Comparison of ENCODE assay signal across 1 cellular context in genomic region chr5:80487829-80488708, GRCh38.
TF ChIP-seq lines count a peak whose summit lies in the region.

Gene FAM151B, plus strand, starts transcription at chr5:80488100. Its CDS starts 24 bp downstream, at chr5:80488124.

TF ChIP-seq in HEK293, 187 proteins besides CTCF, POLR2A, EP300 and RAD21 (continued from another document and continues in another):
- TF ChIP-seq ATF2 (tag by site-specific recombination; IDR thresholded peaks at IDR 0.05; ENCODE audit: low read depth) (no peak), ZNF830 (tag by site-specific recombination; IDR thresholded peaks at IDR 0.05; ENCODE audit: low read depth) (no peak), GLIS1 (tag by site-specific recombination; IDR thresholded peaks at IDR 0.05) (peak; percentile 82), ZNF518A (tag by site-specific recombination; conservative IDR thresholded peaks at IDR 0.05; ENCODE audit: low read depth) (peak; percentile 38; the same call in 1 of the 2 replicates), MZF1 (tag by site-specific recombination; IDR thresholded peaks at IDR 0.05; ENCODE audit: borderline replicate concordance) (peak; percentile 53; the same call in 1 of the 2 replicates), SETDB1 (IDR thresholded peaks at IDR 0.05; ENCODE audit: insufficient read length, low read length) (no peak), ZNF174 (tag by site-specific recombination; IDR thresholded peaks at IDR 0.05) (no peak), ZNF701 (tag by site-specific recombination; IDR thresholded peaks at IDR 0.05) (no peak), BCL6B (tag by site-specific recombination; IDR thresholded peaks at IDR 0.05) (no peak), OSR2 (tag by site-specific recombination; IDR thresholded peaks at IDR 0.05) (peak; percentile 57), ZFHX2 (tag by site-specific recombination; conservative IDR thresholded peaks at IDR 0.05) (peak; percentile 59; the same call in 1 of the 2 replicates), ZNF16 (tag by site-specific recombination; IDR thresholded peaks at IDR 0.05; ENCODE audit: low read depth) (no peak), ZNF658 (tag by site-specific recombination; IDR thresholded peaks at IDR 0.05) (no peak), HOXC10 (CRISPR knock-in tag; IDR thresholded peaks at IDR 0.05) (no peak), ZNF214 (tag by site-specific recombination; IDR thresholded peaks at IDR 0.05; ENCODE audit: borderline replicate concordance) (no peak), ZBTB17 (tag by site-specific recombination; IDR thresholded peaks at IDR 0.05) (peak; percentile 96), KLF9 (tag by site-specific recombination; IDR thresholded peaks at IDR 0.05; ENCODE audit: low read depth) (0 out of 2 replicates have a peak, but pooled peaks have one; percentile 31), PBX3 (CRISPR knock-in tag; IDR thresholded peaks at IDR 0.05) (peak; percentile 74; the same call in 1 of the 2 replicates), ZNF140 (tag by site-specific recombination; IDR thresholded peaks at IDR 0.05) (peak; percentile 90), ZNF341 (tag by site-specific recombination; IDR thresholded peaks at IDR 0.05; ENCODE audit: low read depth) (peak; percentile 92), KLF16 (tag by site-specific recombination; IDR thresholded peaks at IDR 0.05) (0 out of 2 replicates have a peak, but pooled peaks have one; percentile 19), ZNF394 (tag by site-specific recombination; IDR thresholded peaks at IDR 0.05; ENCODE audit: borderline replicate concordance) (peak; percentile 78), ZNF510 (tag by site-specific recombination; IDR thresholded peaks at IDR 0.05; ENCODE audit: insufficient replicate concordance) (no peak), PATZ1 (tag by site-specific recombination; IDR thresholded peaks at IDR 0.05) (peak; percentile 93), ZNF324 (tag by site-specific recombination; IDR thresholded peaks at IDR 0.05) (0 out of 2 replicates have a peak, but pooled peaks have one; percentile 39), ZBTB7A (tag by site-specific recombination; IDR thresholded peaks at IDR 0.05; ENCODE audit: low read depth) (peak; percentile 84; the same call in 1 of the 2 replicates), ZBTB10 (tag by site-specific recombination; IDR thresholded peaks at IDR 0.05) (peak; percentile 83), ZNF112 (tag by site-specific recombination; IDR thresholded peaks at IDR 0.05) (no peak), ZNF423 (tag by site-specific recombination; IDR thresholded peaks at IDR 0.05) (no peak), HOXA7 (CRISPR knock-in tag; IDR thresholded peaks at IDR 0.05; ENCODE audit: borderline replicate concordance) (no peak), ZNF169 (tag by site-specific recombination; IDR thresholded peaks at IDR 0.05) (no peak), WT1 (tag by site-specific recombination; IDR thresholded peaks at IDR 0.05) (peak; percentile 28; the same call in 1 of the 2 replicates), ZFP3 (tag by site-specific recombination; IDR thresholded peaks at IDR 0.05; ENCODE audit: low read depth) (no peak), GLIS2 (tag by site-specific recombination; IDR thresholded peaks at IDR 0.05) (peak; percentile 94), PRDM10 (tag by site-specific recombination; IDR thresholded peaks at IDR 0.05) (peak; percentile 78), REST (tag by site-specific recombination; IDR thresholded peaks at IDR 0.05) (no peak; the same call in 1 of the 2 replicates)
